9 cellular contexts compared by ENCODE assay signal in the genomic region with DNA sequence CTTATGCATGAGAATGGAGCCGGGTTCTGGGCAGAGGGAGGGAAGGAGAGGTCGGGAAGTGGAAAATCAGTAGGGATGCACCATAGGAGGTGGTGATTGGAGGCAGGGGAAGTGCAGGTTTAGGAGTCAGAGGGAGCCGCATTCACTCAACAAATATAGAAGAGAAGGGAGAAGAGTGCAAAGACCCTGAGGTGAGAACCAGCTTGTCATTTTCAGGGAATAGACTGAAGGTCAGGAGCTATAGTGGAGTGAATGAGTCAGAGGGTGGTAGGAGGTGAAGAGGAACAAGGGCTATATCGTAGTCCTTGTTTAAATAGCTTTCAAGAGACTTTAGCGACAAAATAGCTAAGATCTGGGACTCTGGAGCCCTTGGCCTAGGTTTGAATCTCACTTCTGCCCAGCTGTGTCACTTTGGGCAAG. TPM values are rescaled to one million over a fixed set of nuclear protein-coding genes. Genes with fewer than 3 reads are reported as not detected.
DNase-seq lines count a peak whose midpoint lies in the region; ATAC-seq, FAIRE-seq and TF ChIP-seq lines count a peak whose summit lies in the region.
"Had no signal": no experiment of that assay in that cellular context is flagged by ENCODE, and none has a peak within 500 bp of the region (broad histone marks: within the 10 kb centered on the region; RNA-seq: fewer than 3 reads in every experiment).

No MANE protein-coding gene starts in this region.

- POLR2A ChIA-PET in SK-N-SH (lab: Yijun Ruan, JAX): interaction anchor here (0.8 to 3.3 kb wide), 9 partner anchors 8 to 1081 kb away, joined by 3 to 31 read pairs (median 7); a partner anchor contains a TSS

- TF ChIP-seq POLR2A in GM12891 (IDR thresholded peaks at IDR 0.05; ENCODE audit: low read depth, low read length): no peak
- TF ChIP-seq POLR2A in sigmoid colon (IDR thresholded peaks at IDR 0.05): no peak
- no peak for TF ChIP-seq POLR2A in GM12892 (IDR thresholded peaks at IDR 0.05; ENCODE audit: low read depth, low read length)

- H3K9ac ChIP-seq in SK-N-SH: peak overlapping the region; percentile 85
- H3K9ac ChIP-seq in fibroblast of lung (ENCODE audit: insufficient read depth, low read length): peak overlapping the region; percentile 89

- H3K9me3 ChIP-seq in SK-N-SH (no peaks in the 10 kb centered on the region), fibroblast of lung (ENCODE audit: control insufficient read depth, insufficient read depth, low read depth, low read length) (no peaks in the 10 kb centered on the region), sigmoid colon (no peaks in the 10 kb centered on the region)

- H3K9me2 ChIP-seq in SK-N-SH: no peaks in the 10 kb centered on the region

- FAIRE-seq in GM12891 (lab: Jason Lieb, UNC) (peak; percentile 16), GM12892 (lab: Jason Lieb, UNC) (no peak)

- no peak for ATAC-seq in GM18873 (IDR thresholded peaks at IDR 0.05; ENCODE audit: low FRiP score, unreplicated experiment)
- no peak for ATAC-seq in GM21825 (IDR thresholded peaks at IDR 0.05; ENCODE audit: unreplicated experiment)

- no peak for TF ChIP-seq CTCF in SK-N-SH (IDR thresholded peaks at IDR 0.05)
- no peak for TF ChIP-seq CTCF in fibroblast of lung (conservative IDR thresholded peaks at IDR 0.05 in 1 of 2, IDR thresholded peaks at IDR 0.05 in 1 of 2; ENCODE audit: low read depth in 1 of 2, low read length in 2 of 2)
- no peak for TF ChIP-seq CTCF in sigmoid colon (IDR thresholded peaks at IDR 0.05)

- H3K36me3 ChIP-seq in SK-N-SH (replicated peaks in 1 of 2; ENCODE audit: control insufficient read depth in 1 of 2, insufficient read depth in 2 of 2, low read length in 1 of 2) (no peaks in the 10 kb centered on the region), fibroblast of lung (ENCODE audit: control insufficient read depth, insufficient read depth, low read length) (peaks cover 1% of the 10 kb centered on the region), sigmoid colon (peaks cover 0 to 4% (median 0%) of the 10 kb centered on the region in 4 donors)

- TF ChIP-seq EP300 in SK-N-SH (IDR thresholded peaks at IDR 0.05; ENCODE audit: borderline replicate concordance in 1 of 2, low read depth in 1 of 2, low read length in 1 of 2) (no peak), sigmoid colon (IDR thresholded peaks at IDR 0.05) (no peak)

- H3K27ac ChIP-seq in SK-N-SH (ENCODE audit: low read depth in 2 of 2, low read length in 1 of 2) (peak overlapping the region; percentile 85 to 99; a peak in 3 of 4 replicates), fibroblast of lung (ENCODE audit: insufficient read depth, low read length) (peak overlapping the region; percentile 87), sigmoid colon (peak overlapping the region; percentile 94 to 99 (median 96))

- H3K4me1 ChIP-seq in SK-N-SH (ENCODE audit: control insufficient read depth in 1 of 2, insufficient read depth in 2 of 2, low read depth in 1 of 2, low read length in 1 of 2) (peaks cover 6 to 9% of the 10 kb centered on the region in 2 experiments; a peak in 2 of 4 replicates), fibroblast of lung (ENCODE audit: control insufficient read depth, extremely low read depth, insufficient read depth, low read length) (peaks cover 11% of the 10 kb centered on the region), sigmoid colon (peaks cover 0 to 22% (median 14%) of the 10 kb centered on the region in 4 donors)

- H3K4me2 ChIP-seq in SK-N-SH: peak overlapping the region; percentile 78
- H3K4me2 ChIP-seq in fibroblast of lung (ENCODE audit: extremely low read depth, insufficient read depth, low read length): peak overlapping the region; percentile 74

- WGBS in SK-N-SH (ENCODE audit: low lambda C conversion rate): 13% methylated on average over 5 of the region's 5 CpGs
- WGBS in sigmoid colon, 2 donors: 22% methylated on average over 5 of the region's 5 CpGs

- H2AFZ ChIP-seq in SK-N-SH (ENCODE audit: low read depth) (peak overlapping the region; percentile 60; the same call in 1 of the 2 replicates), fibroblast of lung (ENCODE audit: low read length) (peak overlapping the region; percentile 35)

- CTCF ChIA-PET in SK-N-SH (lab: Yijun Ruan, JAX): interaction anchor here (0.6 to 2.4 kb wide), 5 partner anchors 19 to 116 kb away, joined by 3 to 20 read pairs (median 3); a partner anchor contains a TSS

- no peak for DNase-seq in GM12891 (ENCODE audit: insufficient read length, low spot score)
- no peak for DNase-seq in SK-N-SH
- no peak for DNase-seq in fibroblast of lung (ENCODE audit: low read depth in 2 of 2)
- DNase-seq in sigmoid colon: no peak
- no peak for DNase-seq in GM12892 (ENCODE audit: insufficient read length)
- no peak for DNase-seq in activated CD4-positive, alpha-beta T cell treated with anti-CD3 and anti-CD28 coated beads, Interleukin-2, amount 50 U/mL, for 4 hours

- H3K4me3 ChIP-seq in SK-N-SH (ENCODE audit: low read depth in 2 of 2, low read length in 1 of 2) (peak overlapping the region; percentile 61 to 67), fibroblast of lung (replicated peaks in 1 of 4; ENCODE audit: control extremely low read depth in 1 of 4, insufficient read depth in 1 of 4, low read depth in 3 of 4, low read length in 4 of 4) (peak overlapping the region; percentile 62 to 84 (median 66)), sigmoid colon (peak overlapping the region; percentile 63 to 80 (median 68))

- no peaks in the 10 kb centered on the region for H4K20me1 ChIP-seq in SK-N-SH (ENCODE audit: insufficient read depth)
- no peaks in the 10 kb centered on the region for H4K20me1 ChIP-seq in fibroblast of lung (ENCODE audit: control insufficient read depth, extremely low read depth, insufficient read depth, low read length)

- H3K27me3 ChIP-seq in SK-N-SH (ENCODE audit: insufficient read depth) (no peaks in the 10 kb centered on the region), fibroblast of lung (ENCODE audit: control insufficient read depth, insufficient read depth, low read length) (no peaks in the 10 kb centered on the region), sigmoid colon (no peaks in the 10 kb centered on the region)

- H3K79me2 ChIP-seq in SK-N-SH (ENCODE audit: insufficient read depth): peaks cover 15% of the 10 kb centered on the region; the same call in 1 of the 2 replicates
- no peaks in the 10 kb centered on the region for H3K79me2 ChIP-seq in fibroblast of lung (ENCODE audit: control insufficient read depth, insufficient read depth, low read length)

- no peak for TF ChIP-seq RAD21 in SK-N-SH (IDR thresholded peaks at IDR 0.05; ENCODE audit: low read length)

- peaks cover 13% of the 10 kb centered on the region for H3F3A ChIP-seq in SK-N-SH (replicated peaks; ENCODE audit: insufficient read depth)

- intact Hi-C loops in sigmoid colon (cut with DNase I): loop anchor here (2.0 kb wide), 2 partner anchors 20 to 40 kb away; a partner anchor contains a TSS

RNA-seq across cellular contexts. Expression of a gene that starts 0.8 kb away (rescaled TPM):
- 38.8 TPM for polyA plus RNA-seq in GM12891 (2012; ENCODE audit: low read depth, missing spikeins)
- polyA plus RNA-seq in SK-N-SH (2012; rRNA removed) (49.1 and 53.2 TPM in 2 replicates), fibroblast of lung (11.8 and 12.8 TPM in 2 replicates), sigmoid colon (10 to 100 TPM; 39.0 to 76.5 (median 58.3) TPM)
- 25.6 and 37.3 TPM in 2 replicates for polyA plus RNA-seq in SK-N-SH (2012; cell fraction: cytosol; rRNA removed)
- polyA plus RNA-seq in SK-N-SH (2012; cell fraction: nucleus; rRNA removed): 72.9 and 92.4 TPM in 2 replicates
- total RNA-seq in fibroblast of lung (4.4 and 10.6 TPM in 2 replicates), sigmoid colon (10 to 100 TPM; 15.6 to 21.3 (median 19.2) TPM)
- 24.0 and 26.1 TPM in 2 replicates for polyA plus RNA-seq in fibroblast of lung (2012)
- 20.2 and 33.3 TPM in 2 replicates for polyA minus RNA-seq in fibroblast of lung (ENCODE audit: low replicate concordance)
- polyA plus RNA-seq in GM12892 (2012; ENCODE audit: missing spikeins): 19.0 TPM

RNA-seq across cellular contexts. Expression of a gene that starts 3.6 kb away (rescaled TPM):
- polyA plus RNA-seq in GM12891 (2012; ENCODE audit: low read depth, missing spikeins): 1.9 TPM
- polyA plus RNA-seq in SK-N-SH (2012; rRNA removed): 0.47 TPM in 1 of 2 replicates, not detected in the other
- polyA plus RNA-seq in SK-N-SH (2012; cell fraction: cytosol; rRNA removed): 0.38 TPM in 1 of 2 replicates, not detected in the other
- polyA plus RNA-seq in SK-N-SH (2012; cell fraction: nucleus; rRNA removed): 0.22 and 0.50 TPM in 2 replicates
- 0.26 TPM in 1 of 2 replicates, not detected in the other for total RNA-seq in fibroblast of lung
- polyA plus RNA-seq in fibroblast of lung: 0.99 TPM in 1 of 2 replicates, not detected in the other
- polyA plus RNA-seq in fibroblast of lung (2012): 2.0 TPM in 1 of 2 replicates, not detected in the other
- polyA minus RNA-seq in fibroblast of lung (ENCODE audit: low replicate concordance): 2.2 TPM in 1 of 2 replicates, not detected in the other
- total RNA-seq in sigmoid colon: 10 to 100 TPM in 3 of 4 donors, 1 to 10 TPM in 1; 9.1 to 19.1 (median 15.7) TPM
- 10 to 100 TPM in 1 of 3 donors, 1 to 10 TPM in 1, not detected in 1; 2.1 to 11.3 TPM for polyA plus RNA-seq in sigmoid colon
- polyA plus RNA-seq in GM12892 (2012; ENCODE audit: missing spikeins): 2.0 TPM
- total RNA-seq: NCI-H460 had no signal

RNA-seq across cellular contexts. Expression of a gene that starts 20.1 kb away (rescaled TPM):
- 51.5 TPM for polyA plus RNA-seq in GM12891 (2012; ENCODE audit: low read depth, missing spikeins)
- polyA plus RNA-seq in SK-N-SH (2012; rRNA removed) (39.7 and 43.0 TPM in 2 replicates), fibroblast of lung (27.3 and 33.9 TPM in 2 replicates), sigmoid colon (100 to 1,000 TPM in 2 of 3 donors, 10 to 100 TPM in 1; 88.9 to 105 (median 101) TPM)
- polyA plus RNA-seq in SK-N-SH (2012; cell fraction: cytosol; rRNA removed): 15.8 and 28.4 TPM in 2 replicates
- 68.5 and 79.1 TPM in 2 replicates for polyA plus RNA-seq in SK-N-SH (2012; cell fraction: nucleus; rRNA removed)
- total RNA-seq in fibroblast of lung (83.2 and 106 TPM in 2 replicates), sigmoid colon (100 to 1,000 TPM in 1 of 4 donors, 10 to 100 TPM in 3; 60.9 to 106 (median 87.6) TPM)
- polyA plus RNA-seq in fibroblast of lung (2012): 64.9 and 89.0 TPM in 2 replicates
- 111 and 230 TPM in 2 replicates for polyA minus RNA-seq in fibroblast of lung (ENCODE audit: low replicate concordance)
- 41.3 TPM for polyA plus RNA-seq in GM12892 (2012; ENCODE audit: missing spikeins)

RNA-seq across cellular contexts. Expression of a gene that starts 27.9 kb away (rescaled TPM):
- polyA plus RNA-seq in GM12891 (2012; ENCODE audit: low read depth, missing spikeins): 103 TPM
- polyA plus RNA-seq in SK-N-SH (2012; rRNA removed): 69.5 and 121 TPM in 2 replicates
- polyA plus RNA-seq in SK-N-SH (2012; cell fraction: cytosol; rRNA removed): 64.4 and 91.0 TPM in 2 replicates
- 274 and 286 TPM in 2 replicates for polyA plus RNA-seq in SK-N-SH (2012; cell fraction: nucleus; rRNA removed)
- total RNA-seq in fibroblast of lung: 22.1 and 41.9 TPM in 2 replicates
- 74.4 and 134 TPM in 2 replicates for polyA plus RNA-seq in fibroblast of lung
- polyA plus RNA-seq in fibroblast of lung (2012): 54.5 and 108 TPM in 2 replicates
- 179 and 323 TPM in 2 replicates for polyA minus RNA-seq in fibroblast of lung (ENCODE audit: low replicate concordance)
- 10 to 100 TPM; 43.2 to 60.1 (median 54.0) TPM for total RNA-seq in sigmoid colon
- polyA plus RNA-seq in sigmoid colon: 10 to 100 TPM; 19.2 to 76.1 (median 37.2) TPM
- polyA plus RNA-seq in GM12892 (2012; ENCODE audit: missing spikeins): 122 TPM

RNA-seq across cellular contexts. Expression of a gene that starts 28.6 kb away (rescaled TPM):
- 15.2 TPM for polyA plus RNA-seq in GM12891 (2012; ENCODE audit: low read depth, missing spikeins)
- 4.5 and 6.4 TPM in 2 replicates for polyA plus RNA-seq in SK-N-SH (2012; rRNA removed)
- polyA plus RNA-seq in SK-N-SH (2012; cell fraction: cytosol; rRNA removed): 3.1 and 3.7 TPM in 2 replicates
- polyA plus RNA-seq in SK-N-SH (2012; cell fraction: nucleus; rRNA removed): 12.9 and 13.9 TPM in 2 replicates
- 0.51 and 1.8 TPM in 2 replicates for total RNA-seq in fibroblast of lung
- polyA plus RNA-seq in fibroblast of lung: 2.2 and 2.5 TPM in 2 replicates
- 4.7 and 5.7 TPM in 2 replicates for polyA plus RNA-seq in fibroblast of lung (2012)
- polyA minus RNA-seq in fibroblast of lung (ENCODE audit: low replicate concordance): 11.6 and 15.6 TPM in 2 replicates
- total RNA-seq in sigmoid colon: 1 to 10 TPM; 1.8 to 5.3 (median 3.0) TPM
- 10 to 100 TPM in 1 of 3 donors, 1 to 10 TPM in 2; 6.0 to 11.0 (median 6.6) TPM for polyA plus RNA-seq in sigmoid colon
- 9.3 TPM for polyA plus RNA-seq in GM12892 (2012; ENCODE audit: missing spikeins)
